In the genomic region with DNA sequence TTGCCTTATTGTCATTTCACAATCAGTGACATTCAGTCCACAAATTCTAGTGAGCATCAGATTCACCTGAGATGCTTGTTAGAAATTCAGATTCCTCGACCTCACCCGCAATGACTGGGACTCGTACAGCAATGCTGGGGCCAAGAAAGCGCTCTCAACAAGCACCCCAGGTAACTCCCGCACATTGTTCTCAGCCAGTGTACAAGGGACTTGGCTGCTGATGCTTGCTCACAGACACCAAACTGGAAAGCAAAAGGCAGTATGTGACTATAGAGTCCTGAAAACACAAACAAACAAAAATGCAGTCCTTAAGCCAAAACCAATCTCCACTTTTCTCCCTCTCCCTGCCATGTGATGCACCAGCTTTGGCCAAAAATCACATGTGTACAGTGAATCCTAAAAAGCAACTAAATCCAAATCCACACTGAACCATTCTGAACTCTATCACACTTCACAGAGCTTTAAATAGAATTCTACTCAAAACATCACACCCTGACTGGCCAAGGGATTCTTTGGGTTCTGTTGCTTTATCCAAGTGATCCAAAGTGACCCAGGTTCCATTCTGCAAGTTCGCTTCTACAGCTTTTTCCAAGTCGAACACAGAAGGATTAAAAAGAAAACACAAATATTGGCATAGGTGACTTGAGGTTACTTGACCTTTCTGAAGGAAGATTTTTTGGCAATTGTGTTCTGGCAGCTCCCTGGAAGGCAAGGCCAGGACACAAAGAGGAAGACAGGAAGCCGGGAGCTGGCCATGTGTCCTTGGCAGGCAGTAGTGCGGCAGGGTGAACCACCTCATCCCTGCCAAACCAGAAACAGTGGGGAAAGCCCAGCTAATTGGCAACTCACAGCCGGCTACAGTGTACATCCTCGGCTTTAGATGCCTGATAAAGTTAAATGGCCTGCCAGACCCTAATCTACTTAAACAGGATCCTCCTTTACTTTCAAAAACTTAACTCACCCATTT, we compare ENCODE assay signal across 9 cellular contexts.
DNase-seq lines count a peak whose midpoint lies in the region; ATAC-seq and TF ChIP-seq lines count a peak whose summit lies in the region.
"Had no signal": no experiment of that assay in that cellular context is flagged by ENCODE, and none has a peak within 500 bp of the region (broad histone marks: within the 10 kb centered on the region; RNA-seq: fewer than 3 reads in every experiment).

No MANE protein-coding gene starts in this region.

- H3K9me3 ChIP-seq in body of pancreas (no peaks in the 10 kb centered on the region), right atrium auricular region (no peaks in the 10 kb centered on the region)

- no peak for TF ChIP-seq CTCF in body of pancreas (IDR thresholded peaks at IDR 0.05)
- TF ChIP-seq CTCF in right atrium auricular region (IDR thresholded peaks at IDR 0.05), result no peak

- H3K27ac ChIP-seq in body of pancreas (peak overlapping the region; percentile 39 to 60 (median 48)), right atrium auricular region (peak overlapping the region; percentile 58 to 79), rectal smooth muscle tissue (ENCODE audit: low read depth, low read length) (peak overlapping the region; percentile 49)

- H3K4me1 ChIP-seq in body of pancreas (peaks cover 49% of the 10 kb centered on the region), right atrium auricular region (peaks cover 0 to 87% of the 10 kb centered on the region in 2 donors), rectal smooth muscle tissue (ENCODE audit: control insufficient read depth, insufficient read depth, low read length) (peaks cover 32% of the 10 kb centered on the region)

- no peak overlapping the region for H3K9ac ChIP-seq in rectal smooth muscle tissue (ENCODE audit: low read length)

- H3K27me3 ChIP-seq in body of pancreas (no peaks in the 10 kb centered on the region), right atrium auricular region (no peaks in the 10 kb centered on the region), rectal smooth muscle tissue (ENCODE audit: control insufficient read depth, insufficient read depth, low read length) (no peaks in the 10 kb centered on the region)

- DNase-seq in H4 (ENCODE audit: low spot score) (peak; percentile 46), body of pancreas (peak; percentile 60 to 77 (median 73)), right atrium auricular region (ENCODE audit: low spot score) (peak; percentile 79), NCI-H1048 (lab: John Stamatoyannopoulos, UW) (no peak), NCI-H524 treated with DMSO at 0.1 percent for 48 hours (lab: John Stamatoyannopoulos, UW) (no peak)
- DNase-seq in activated T-cell treated with anti-CD3 and anti-CD28 coated beads, Interleukin-2, amount 50 U/mL, for 48 hours, result no peak
- DNase-seq: naive B cell had no signal

- H3K36me3 ChIP-seq in body of pancreas (replicated peaks in 1 of 2; ENCODE audit: insufficient read depth in 1 of 2, low read depth in 2 of 2) (no peaks in the 10 kb centered on the region), right atrium auricular region (no peaks in the 10 kb centered on the region), rectal smooth muscle tissue (ENCODE audit: control insufficient read depth, insufficient read depth, low read length) (no peaks in the 10 kb centered on the region)

- intact Hi-C loops in body of pancreas (cut with DNase I), result no loop called here

- WGBS in body of pancreas, 2 donors, result 45 to 49% methylated on average over 11 of the region's 11 CpGs

- H3K4me3 ChIP-seq in body of pancreas (no peak overlapping the region), right atrium auricular region (no peak overlapping the region), rectal smooth muscle tissue (ENCODE audit: low read length) (no peak overlapping the region)

- peak; percentile 71 for ATAC-seq in body of pancreas
- ATAC-seq in activated CD4-positive, CD25-positive, alpha-beta regulatory T cell treated with anti-CD3 and anti-CD28 coated beads, Interleukin-2, amount 50 U/mL, for 24 hours, result no peak

- no peak for TF ChIP-seq POLR2A in body of pancreas (IDR thresholded peaks at IDR 0.05)

Comparison
In these comparisons a context has a peak if more than half of its experiments do, and no peak if none do; other contexts are left out.
1. DNase-seq: peak in H4 (single experiment), body of pancreas (4 of 4) and right atrium auricular region (single experiment); none in NCI-H1048 (single experiment), NCI-H524 treated with DMSO at 0.1 percent for 48 hours (single experiment) and activated T-cell treated with anti-CD3 and anti-CD28 coated beads, Interleukin-2, amount 50 U/mL, for 48 hours (0 of 2).
2. Peak in every context shown above with its lines, with median percentiles within 50 percentile points of each other: H3K27ac ChIP-seq.